1 cellular context compared by ENCODE assay signal in genomic region chr19:38975214-38975860, GRCh38.
TF ChIP-seq lines count a peak whose summit lies in the region.

FBXO17 (minus strand) TSS chr19:38975742; CDS start chr19:38950319, 25,423 bp downstream.

TF ChIP-seq in HepG2, 621 proteins besides CTCF, POLR2A, EP300 and RAD21 (continued from another document and continues in another):
- peak; percentile 51; the same call in 1 of the 2 replicates for TF ChIP-seq ZNF430 (CRISPR knock-in tag; IDR thresholded peaks at IDR 0.05)
- TF ChIP-seq MIER2 (CRISPR knock-in tag; IDR thresholded peaks at IDR 0.05) = no peak
- TF ChIP-seq HOXA9 (CRISPR knock-in tag; IDR thresholded peaks at IDR 0.05; ENCODE audit: borderline replicate concordance) = no peak
- peak; percentile 56; the same call in 1 of the 2 replicates for TF ChIP-seq KMT2B (CRISPR knock-in tag; IDR thresholded peaks at IDR 0.05)
- TF ChIP-seq NR2F6 (IDR thresholded peaks at IDR 0.05) = no peak
- TF ChIP-seq NR2F6 (CRISPR knock-in tag; IDR thresholded peaks at IDR 0.05) = no peak
- peak; percentile 72; the same call in 1 of the 2 replicates for TF ChIP-seq SIN3A (IDR thresholded peaks at IDR 0.05; ENCODE audit: borderline replicate concordance, low read depth, low read length)
- TF ChIP-seq ZNF12 (CRISPR knock-in tag; IDR thresholded peaks at IDR 0.05) = no peak
- no peak for TF ChIP-seq MBD4 (IDR thresholded peaks at IDR 0.05; ENCODE audit: borderline replicate concordance, low read length)
- TF ChIP-seq TFE3 (CRISPR knock-in tag; IDR thresholded peaks at IDR 0.05) = no peak
- TF ChIP-seq ZNF275 (CRISPR knock-in tag; IDR thresholded peaks at IDR 0.05; ENCODE audit: borderline replicate concordance) = no peak
- no peak for TF ChIP-seq USF2 (IDR thresholded peaks at IDR 0.05; ENCODE audit: low read depth, low read length)
- TF ChIP-seq USF2 (CRISPR knock-in tag; IDR thresholded peaks at IDR 0.05; ENCODE audit: borderline replicate concordance) = no peak
- TF ChIP-seq NFIC (IDR thresholded peaks at IDR 0.05; ENCODE audit: low read length) = no peak
- TF ChIP-seq JUN (CRISPR knock-in tag; IDR thresholded peaks at IDR 0.05) = no peak
- no peak for TF ChIP-seq BCL3 (CRISPR knock-in tag; IDR thresholded peaks at IDR 0.05)
- TF ChIP-seq AGO1 (IDR thresholded peaks at IDR 0.05; ENCODE audit: low read depth, low read length, poor library complexity, severe bottlenecking) = no peak
- no peak for TF ChIP-seq SALL2 (CRISPR knock-in tag; IDR thresholded peaks at IDR 0.05)
- peak; percentile 26; the same call in 1 of the 2 replicates for TF ChIP-seq HMGXB3 (CRISPR knock-in tag; IDR thresholded peaks at IDR 0.05; ENCODE audit: borderline replicate concordance)
- no peak for TF ChIP-seq ZNF234 (CRISPR knock-in tag; conservative IDR thresholded peaks at IDR 0.05)
- TF ChIP-seq ZNF510 (CRISPR knock-in tag; IDR thresholded peaks at IDR 0.05; ENCODE audit: low read depth) = no peak
- TF ChIP-seq LCORL (IDR thresholded peaks at IDR 0.05) = no peak
- TF ChIP-seq LCORL (CRISPR knock-in tag; IDR thresholded peaks at IDR 0.05) = 0 out of 2 replicates have a peak, but pooled peaks have one; percentile 25
- peak; percentile 88 for TF ChIP-seq ZFP91 (CRISPR knock-in tag; IDR thresholded peaks at IDR 0.05; ENCODE audit: borderline replicate concordance)
- no peak for TF ChIP-seq PPARG (CRISPR knock-in tag; conservative IDR thresholded peaks at IDR 0.05)
- no peak for TF ChIP-seq TOE1 (CRISPR knock-in tag; IDR thresholded peaks at IDR 0.05)
- TF ChIP-seq SMC3 (IDR thresholded peaks at IDR 0.05; ENCODE audit: low read length) = no peak
- 0 out of 2 replicates have a peak, but pooled peaks have one; percentile 37 for TF ChIP-seq ZNF879 (CRISPR knock-in tag; IDR thresholded peaks at IDR 0.05)
- TF ChIP-seq MLXIP (CRISPR knock-in tag; IDR thresholded peaks at IDR 0.05; ENCODE audit: borderline replicate concordance) = 0 out of 2 replicates have a peak, but pooled peaks have one; percentile 48
- TF ChIP-seq TBP (CRISPR knock-in tag; IDR thresholded peaks at IDR 0.05) = no peak
- TF ChIP-seq TGIF2 (CRISPR knock-in tag; IDR thresholded peaks at IDR 0.05) = no peak
- peak; percentile 38 for TF ChIP-seq KMT2A (CRISPR knock-in tag; IDR thresholded peaks at IDR 0.05)
- no peak for TF ChIP-seq TSC22D2 (CRISPR knock-in tag; IDR thresholded peaks at IDR 0.05; ENCODE audit: borderline replicate concordance)
- no peak for TF ChIP-seq MATR3 (CRISPR knock-in tag; IDR thresholded peaks at IDR 0.05)
- no peak for TF ChIP-seq ARNTL (CRISPR knock-in tag; IDR thresholded peaks at IDR 0.05)
- no peak for TF ChIP-seq ZNF253 (CRISPR knock-in tag; IDR thresholded peaks at IDR 0.05; ENCODE audit: borderline replicate concordance)
- no peak for TF ChIP-seq GTF3A (CRISPR knock-in tag; conservative IDR thresholded peaks at IDR 0.05)
- peak; percentile 15; the same call in 1 of the 2 replicates for TF ChIP-seq ZNF331 (CRISPR knock-in tag; IDR thresholded peaks at IDR 0.05)
- TF ChIP-seq ZBTB25 (CRISPR knock-in tag; IDR thresholded peaks at IDR 0.05) = no peak
- TF ChIP-seq TFDP2 (CRISPR knock-in tag; IDR thresholded peaks at IDR 0.05) = peak; percentile 39
- no peak for TF ChIP-seq CREB3 (CRISPR knock-in tag; IDR thresholded peaks at IDR 0.05)
- no peak for TF ChIP-seq SRSF4 (IDR thresholded peaks at IDR 0.05; ENCODE audit: low read depth, low read length, poor library complexity, severe bottlenecking)
- TF ChIP-seq ZBTB21 (CRISPR knock-in tag; IDR thresholded peaks at IDR 0.05) = no peak
- TF ChIP-seq ZNF850 (CRISPR knock-in tag; conservative IDR thresholded peaks at IDR 0.05) = no peak
- no peak for TF ChIP-seq IRX3 (CRISPR knock-in tag; IDR thresholded peaks at IDR 0.05; ENCODE audit: borderline replicate concordance, low read depth)
- peak; percentile 60; the same call in 1 of the 2 replicates for TF ChIP-seq MYC (CRISPR knock-in tag; IDR thresholded peaks at IDR 0.05; ENCODE audit: borderline replicate concordance)
